ENCODE assay signal across 9 cellular contexts in the genomic region with DNA sequence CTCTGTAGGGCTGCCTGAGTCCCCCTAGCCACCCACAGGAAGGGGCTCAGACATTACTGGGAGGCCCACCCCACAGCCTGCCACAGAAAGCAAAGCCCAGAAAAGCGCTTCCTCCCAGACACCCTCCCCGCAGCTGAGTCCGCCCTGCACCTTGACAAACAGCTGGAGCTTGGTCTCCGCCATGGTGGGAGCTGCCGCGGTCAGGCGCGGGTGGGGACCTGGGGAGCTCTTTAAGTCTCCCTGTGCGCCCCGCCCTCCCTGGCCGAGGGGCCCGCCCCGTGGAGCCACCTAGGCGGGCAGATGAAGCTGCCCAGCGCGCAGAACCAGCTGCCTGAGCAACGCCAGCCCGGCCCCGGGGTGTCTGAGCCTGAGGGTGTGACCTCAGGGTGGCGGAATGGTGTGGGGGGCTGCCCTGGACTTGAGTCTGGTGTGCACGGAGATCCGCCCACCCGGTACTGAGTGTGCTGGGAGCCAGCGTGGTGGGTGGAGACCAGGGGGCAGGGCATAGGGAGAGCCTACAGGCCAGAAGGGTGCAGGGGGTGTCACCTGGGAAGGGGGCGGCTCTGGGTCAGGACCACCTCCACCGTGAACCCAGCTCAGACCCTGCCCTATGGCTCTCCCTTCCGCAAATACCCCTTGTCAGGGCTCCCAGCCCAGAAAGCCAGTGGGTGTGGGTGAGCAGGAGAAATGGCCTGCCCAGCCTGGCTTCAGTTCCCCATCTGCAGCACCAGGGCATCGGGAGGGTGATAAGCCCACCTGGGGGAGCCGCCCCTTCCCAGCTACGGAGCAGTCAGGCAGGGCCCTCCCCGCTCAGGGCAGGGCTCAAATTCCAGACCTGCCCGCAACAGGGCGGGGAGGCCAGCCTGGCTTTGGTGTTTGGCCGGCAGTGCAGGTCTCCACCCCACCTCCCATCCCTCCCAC. TPM values are rescaled to one million over a fixed set of nuclear protein-coding genes. Genes with fewer than 3 reads are reported as not detected.
DNase-seq lines count a peak whose midpoint lies in the region; ATAC-seq and TF ChIP-seq lines count a peak whose summit lies in the region.
"Had no signal": no experiment of that assay in that cellular context is flagged by ENCODE, and none has a peak within 500 bp of the region (broad histone marks: within the 10 kb centered on the region; RNA-seq: fewer than 3 reads in every experiment).

A gene with protein sequence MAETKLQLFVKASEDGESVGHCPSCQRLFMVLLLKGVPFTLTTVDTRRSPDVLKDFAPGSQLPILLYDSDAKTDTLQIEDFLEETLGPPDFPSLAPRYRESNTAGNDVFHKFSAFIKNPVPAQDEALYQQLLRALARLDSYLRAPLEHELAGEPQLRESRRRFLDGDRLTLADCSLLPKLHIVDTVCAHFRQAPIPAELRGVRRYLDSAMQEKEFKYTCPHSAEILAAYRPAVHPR (minus strand): TSS at position 208 of the 921 bp plus-strand sequence. CDS start 25 bp downstream, at position 183.

- H3K4me3 ChIP-seq in psoas muscle = peak within 1 kb of the TSS; percentile 11

- H3K36me3 ChIP-seq in psoas muscle (ENCODE audit: insufficient read depth in 1 of 2, low read depth in 1 of 2) = peaks cover 0 to 11% of the 10 kb centered on the region in 2 donors

- ATAC-seq in psoas muscle (no peak), GM18858 (IDR thresholded peaks at IDR 0.05; ENCODE audit: unreplicated experiment) (no peak)

- H3K9me3 Mint-ChIP-seq in dendritic cell treated with granulocyte-macrophage colony-stimulating factor and Interleukin-4, amounts not matched to agents 40 ng/mL and 50 ng/mL, for 4 days = no peaks in the 10 kb centered on the region

- H3K27me3 Mint-ChIP-seq in dendritic cell treated with granulocyte-macrophage colony-stimulating factor and Interleukin-4, amounts not matched to agents 40 ng/mL and 50 ng/mL, for 4 days = peaks cover 47% of the 10 kb centered on the region

- H3K27ac ChIP-seq in psoas muscle = no peak within 1 kb of the TSS

- DNase-seq in NCI-H82 (lab: John Stamatoyannopoulos, UW) (peak; percentile 65), NCI-H82 treated with DMSO at 0.1 percent for 48 hours (lab: John Stamatoyannopoulos, UW; ENCODE audit: unreplicated experiment) (no peak), T-helper 9 cell (peak; percentile 36), psoas muscle (no peak), inferior parietal cortex (ENCODE audit: extremely low spot score) (no peak), SKM-1 (lab: John Stamatoyannopoulos, UW; ENCODE audit: unreplicated experiment) (no peak)

- intact Hi-C loops in dendritic cell treated with granulocyte-macrophage colony-stimulating factor and Interleukin-4, amounts not matched to agents 40 ng/mL and 50 ng/mL, for 4 days (cut with micrococcal nuclease) = loop anchor here (10.0 kb wide), 1 partner anchor 52 kb away; a partner anchor contains a TSS
- intact Hi-C loops in psoas muscle (cut with DNase I) = no loop called here

- H3K27me3 ChIP-seq in psoas muscle (ENCODE audit: insufficient read depth in 3 of 3, low read length in 2 of 3) = peaks cover 0 to 19% (median 17%) of the 10 kb centered on the region in 3 donors

- peaks cover 76% of the 10 kb centered on the region for H3K4me1 Mint-ChIP-seq in dendritic cell treated with granulocyte-macrophage colony-stimulating factor and Interleukin-4, amounts not matched to agents 40 ng/mL and 50 ng/mL, for 4 days (ENCODE audit: low read depth)

- TF ChIP-seq CTCF in psoas muscle (IDR thresholded peaks at IDR 0.05) = no peak

- H3K27ac Mint-ChIP-seq in dendritic cell treated with granulocyte-macrophage colony-stimulating factor and Interleukin-4, amounts not matched to agents 40 ng/mL and 50 ng/mL, for 4 days = peak within 1 kb of the TSS; percentile 65

- peak within 1 kb of the TSS; percentile 69 for H3K4me3 Mint-ChIP-seq in dendritic cell treated with granulocyte-macrophage colony-stimulating factor and Interleukin-4, amounts not matched to agents 40 ng/mL and 50 ng/mL, for 4 days

- peaks cover 22% of the 10 kb centered on the region for H3K36me3 Mint-ChIP-seq in dendritic cell treated with granulocyte-macrophage colony-stimulating factor and Interleukin-4, amounts not matched to agents 40 ng/mL and 50 ng/mL, for 4 days (ENCODE audit: low read depth)

- 32 to 37% (median 35%) methylated on average over 30 to 34 of the region's 34 CpGs for WGBS in psoas muscle, 3 donors

- H3K4me1 ChIP-seq in psoas muscle = peaks cover 10% of the 10 kb centered on the region

- no peaks in the 10 kb centered on the region for H3K9me3 ChIP-seq in psoas muscle

RNA-seq across cellular contexts. Expression of the gene that starts here (rescaled TPM):
- under 1 TPM in 3 of 4 donors, not detected in 1; 0.38 to 0.90 (median 0.54) TPM for total RNA-seq in psoas muscle
- under 1 TPM; 0.55 to 0.94 (median 0.79) TPM for polyA plus RNA-seq in psoas muscle
- total RNA-seq: activated CD8-positive, alpha-beta memory T cell treated with anti-CD3 and anti-CD28 coated beads for 36 hours had no signal

Comparison
In these comparisons a context has a peak if more than half of its experiments do, and no peak if none do; other contexts are left out.
1. DNase-seq: peak in NCI-H82 (single experiment) and T-helper 9 cell (single experiment); none in NCI-H82 treated with DMSO at 0.1 percent for 48 hours (single experiment), psoas muscle (0 of 2), inferior parietal cortex (single experiment) and SKM-1 (single experiment).